Comparison of ENCODE assay signal across 8 cellular contexts in genomic region chr1:144104000-144104677, GRCh38.
DNase-seq lines count a peak whose midpoint lies in the region; ATAC-seq and TF ChIP-seq lines count a peak whose summit lies in the region.
"Not testable (repeated sequence)": the region's sequence is repeated elsewhere in the genome, so short reads cannot be mapped to it uniquely, and the experiment has no call there.

No MANE protein-coding gene starts in this region.

- H3K4me2 ChIP-seq in GM23338; mammary epithelial cell (ENCODE audit: insufficient read depth, low read depth, low read length): not testable (repeated sequence)

- not testable (repeated sequence) for H3K79me2 ChIP-seq in GM23338 (replicated peaks; ENCODE audit: insufficient read depth); mammary epithelial cell (ENCODE audit: insufficient read depth, low read length)

- dilution Hi-C loops in mammary epithelial cell (cut with HindIII; ENCODE audit: low sequenced_read_pairs): not testable (repeated sequence)

- not testable (repeated sequence) for H3K4me1 Mint-ChIP-seq in GM23338; activated T-cell treated with anti-CD3 and anti-CD28 coated beads, Interleukin-2, amount 50 U/mL, for 24 hours (ENCODE audit: low read depth); natural killer cell treated with Interleukin-12 subunit alpha and Interleukin-12 subunit beta and Interleukin-15 and Interleukin-18, amount 100 ng/mL, for 72 hours (ENCODE audit: low read depth in 2 of 2)

- in situ Hi-C loops in ACHN (cut with HindIII; ENCODE audit: low pct_ligation_motif_present, low pct_unique_long_range_greater_than_20kb, low sequenced_read_pairs); mammary epithelial cell (cut with MboI; ENCODE audit: low sequenced_read_pairs in 2 of 2): not testable (repeated sequence)

- not testable (repeated sequence) for BruUV-seq in mammary epithelial cell (replicated peaks; lab: Mats Ljungman, UMichigan)

- H3K36me3 ChIP-seq in GM23338 (ENCODE audit: insufficient read depth); mammary epithelial cell (ENCODE audit: insufficient read depth, low read length); heart right ventricle: not testable (repeated sequence)

- H3K4me3 ChIP-seq in GM23338; mammary epithelial cell (replicated peaks in 1 of 3; ENCODE audit: insufficient read depth in 1 of 3, low read depth in 2 of 3, low read length in 3 of 3); heart right ventricle: not testable (repeated sequence)

- not testable (repeated sequence) for H3K27me3 Mint-ChIP-seq in GM23338 (ENCODE audit: insufficient read depth, low read depth, poor library complexity); activated T-cell treated with anti-CD3 and anti-CD28 coated beads, Interleukin-2, amount 50 U/mL, for 24 hours; natural killer cell treated with Interleukin-12 subunit alpha and Interleukin-12 subunit beta and Interleukin-15 and Interleukin-18, amount 100 ng/mL, for 72 hours

- not testable (repeated sequence) for H3K27ac Mint-ChIP-seq in GM23338; activated T-cell treated with anti-CD3 and anti-CD28 coated beads, Interleukin-2, amount 50 U/mL, for 24 hours; natural killer cell treated with Interleukin-12 subunit alpha and Interleukin-12 subunit beta and Interleukin-15 and Interleukin-18, amount 100 ng/mL, for 72 hours

- intact Hi-C loops in mammary epithelial cell (cut with micrococcal nuclease); heart right ventricle (cut with DNase I): not testable (repeated sequence)

- not testable (repeated sequence) for TF ChIP-seq CTCF in GM23338 (conservative IDR thresholded peaks at IDR 0.05; ENCODE audit: low read depth in 2 of 2); mammary epithelial cell (conservative IDR thresholded peaks at IDR 0.05 in 1 of 2, IDR thresholded peaks at IDR 0.05 in 1 of 2; ENCODE audit: extremely low read depth in 1 of 2, insufficient read depth in 1 of 2, low read depth in 1 of 2, low read length in 2 of 2); heart right ventricle (IDR thresholded peaks at IDR 0.05)

- not testable (repeated sequence) for H3K9me3 ChIP-seq in mammary epithelial cell (replicated peaks; ENCODE audit: insufficient read depth, low read length); heart right ventricle

- DNase-seq in ACHN: peak; percentile 25
- peak; percentile 5 for DNase-seq in GM23338 (ENCODE audit: low spot score)
- DNase-seq in T-helper 22 cell (ENCODE audit: low read depth): peak; percentile 21
- peak; percentile 59 for DNase-seq in activated T-cell treated with anti-CD3 and anti-CD28 coated beads, Interleukin-2, amount 50 U/mL, for 24 hours
- peak; percentile 8 for DNase-seq in mammary epithelial cell
- peak; percentile 53 to 57 for DNase-seq in heart right ventricle
- DNase-seq in natural killer cell treated with Interleukin-12 subunit alpha and Interleukin-12 subunit beta and Interleukin-15 and Interleukin-18, amount 100 ng/mL, for 72 hours (ENCODE audit: low spot score): not testable (repeated sequence)
- peak; percentile 50 for DNase-seq in stimulated activated CD4-positive, alpha-beta T cell treated with anti-CD3 and anti-CD28 coated beads, Interleukin-4, amount 100 ng/mL, for 24 hours

- H3K9ac ChIP-seq in mammary epithelial cell (ENCODE audit: insufficient read depth, low read length): not testable (repeated sequence)

- not testable (repeated sequence) for H3K27ac ChIP-seq in GM23338 (ENCODE audit: low read depth); mammary epithelial cell (ENCODE audit: insufficient read depth, low read depth, low read length); heart right ventricle

- H4K20me1 ChIP-seq in GM23338 (replicated peaks; ENCODE audit: insufficient read depth); mammary epithelial cell (ENCODE audit: insufficient read depth, low read length): not testable (repeated sequence)

- CTCF ChIA-PET in mammary epithelial cell (lab: Charles Lee; ENCODE audit: low non-redundant PET): not testable (repeated sequence)

- H3K9me3 Mint-ChIP-seq in GM23338; activated T-cell treated with anti-CD3 and anti-CD28 coated beads, Interleukin-2, amount 50 U/mL, for 24 hours; natural killer cell treated with Interleukin-12 subunit alpha and Interleukin-12 subunit beta and Interleukin-15 and Interleukin-18, amount 100 ng/mL, for 72 hours: not testable (repeated sequence)

- not testable (repeated sequence) for H3K36me3 Mint-ChIP-seq in GM23338 (ENCODE audit: low read depth); activated T-cell treated with anti-CD3 and anti-CD28 coated beads, Interleukin-2, amount 50 U/mL, for 24 hours (ENCODE audit: low read depth); natural killer cell treated with Interleukin-12 subunit alpha and Interleukin-12 subunit beta and Interleukin-15 and Interleukin-18, amount 100 ng/mL, for 72 hours

- H3K4me3 Mint-ChIP-seq in GM23338; activated T-cell treated with anti-CD3 and anti-CD28 coated beads, Interleukin-2, amount 50 U/mL, for 24 hours; natural killer cell treated with Interleukin-12 subunit alpha and Interleukin-12 subunit beta and Interleukin-15 and Interleukin-18, amount 100 ng/mL, for 72 hours: not testable (repeated sequence)

- not testable (repeated sequence) for ATAC-seq in GM23338
- peak in 3 of 8 donors; percentile 22 to 73 (median 25) for ATAC-seq in heart right ventricle
- peak; percentile 62 for ATAC-seq in natural killer cell treated with Interleukin-12 subunit alpha and Interleukin-12 subunit beta and Interleukin-15 and Interleukin-18, amount 100 ng/mL, for 72 hours

- H3K27me3 ChIP-seq in GM23338 (ENCODE audit: insufficient read depth); mammary epithelial cell (ENCODE audit: insufficient read depth, low read length); heart right ventricle: not testable (repeated sequence)

- not testable (repeated sequence) for H3K4me1 ChIP-seq in GM23338 (ENCODE audit: insufficient read depth); mammary epithelial cell (ENCODE audit: insufficient read depth, low read length); heart right ventricle

- not testable (repeated sequence) for H3F3A ChIP-seq in GM23338 (replicated peaks; ENCODE audit: low read depth)

- not testable (repeated sequence) for H3K9me2 ChIP-seq in GM23338 (ENCODE audit: insufficient read depth)

- not testable (repeated sequence) for H2AFZ ChIP-seq in GM23338; mammary epithelial cell (ENCODE audit: low read depth, low read length)

- WGBS in mammary epithelial cell (ENCODE audit: low coverage, missing lambda C conversion rate): 69% methylated on average over 14 of the region's 14 CpGs
- WGBS in heart right ventricle, 2 donors: 90 to 91% methylated on average over 14 of the region's 14 CpGs
